ENCODE assay signal across 7 cellular contexts in genomic region chr3:13480340-13481318, GRCh38. TPM values are rescaled to one million over a fixed set of nuclear protein-coding genes. Genes with fewer than 3 reads are reported as not detected.
DNase-seq lines count a peak whose midpoint lies in the region; ATAC-seq and TF ChIP-seq lines count a peak whose summit lies in the region.

No MANE protein-coding gene starts in this region.

- no peaks in the 10 kb centered on the region for H3K36me3 ChIP-seq in neural progenitor cell

- TF ChIP-seq CTCF in fibroblast of the aortic adventitia (IDR thresholded peaks at IDR 0.05; ENCODE audit: insufficient read depth, low read length) (no peak), neural progenitor cell (IDR thresholded peaks at IDR 0.05) (no peak)

- H4K20me1 ChIP-seq in neural progenitor cell (ENCODE audit: low read depth): no peaks in the 10 kb centered on the region

- H3K27ac Mint-ChIP-seq in neural progenitor cell: peak overlapping the region; percentile 66

- no peak overlapping the region for H3K27ac ChIP-seq in neural progenitor cell

- DNase-seq in activated CD8-positive, alpha-beta memory T cell treated with anti-CD3 and anti-CD28 coated beads, Interleukin-2, amount 50 U/mL, for 48 hours: peak; percentile 67
- DNase-seq in fibroblast of the aortic adventitia (ENCODE audit: low read depth) (peak; percentile 13), neural progenitor cell (ENCODE audit: low spot score) (no peak), cortex of kidney (lab: John Stamatoyannopoulos, UW) (no peak)

- peaks cover 12% of the 10 kb centered on the region for H3K27me3 Mint-ChIP-seq in neural progenitor cell (ENCODE audit: insufficient read depth, low read depth)

- peak overlapping the region; percentile 83 for H3K4me2 ChIP-seq in neural progenitor cell

- peak overlapping the region; percentile 68 for H3K4me3 ChIP-seq in fibroblast of the aortic adventitia (ENCODE audit: low read depth, low read length)
- H3K4me3 ChIP-seq in neural progenitor cell: peak overlapping the region; percentile 64

- H2AFZ ChIP-seq in neural progenitor cell (replicated peaks): peak overlapping the region; percentile 77

- H3K4me3 Mint-ChIP-seq in neural progenitor cell: peak overlapping the region; percentile 90

- H3K27me3 ChIP-seq in neural progenitor cell: peaks cover 14% of the 10 kb centered on the region

- peaks cover 15% of the 10 kb centered on the region for H3K4me1 ChIP-seq in neural progenitor cell

- H3K9me3 Mint-ChIP-seq in neural progenitor cell: no peaks in the 10 kb centered on the region

- peaks cover 1% of the 10 kb centered on the region for H3K36me3 Mint-ChIP-seq in neural progenitor cell

- no peak overlapping the region for H3K9ac ChIP-seq in neural progenitor cell

- ATAC-seq in GM19035 (IDR thresholded peaks at IDR 0.05; ENCODE audit: unreplicated experiment) (peak; percentile 34), HG03159 (IDR thresholded peaks at IDR 0.05; ENCODE audit: unreplicated experiment) (peak; percentile 19), GM19324 (IDR thresholded peaks at IDR 0.05; ENCODE audit: low FRiP score, unreplicated experiment) (no peak)

- peaks cover 17% of the 10 kb centered on the region for H3F3A ChIP-seq in neural progenitor cell (ENCODE audit: low read depth)

- H3K9me3 ChIP-seq in neural progenitor cell (ENCODE audit: low read depth): no peaks in the 10 kb centered on the region

- H3K79me2 ChIP-seq in neural progenitor cell (ENCODE audit: low read depth): no peaks in the 10 kb centered on the region

- peaks cover 33% of the 10 kb centered on the region for H3K4me1 Mint-ChIP-seq in neural progenitor cell

RNA-seq across cellular contexts. Expression of gene HDAC11, which starts 0.5 kb away (rescaled TPM):
- total RNA-seq in fibroblast of the aortic adventitia (ENCODE audit: low replicate concordance) (3.9 and 5.2 TPM in 2 replicates), neural progenitor cell (ENCODE audit: low replicate concordance) (4.8 and 12.6 TPM in 2 replicates)

Comparison
In these comparisons a context has a peak if more than half of its experiments do, and no peak if none do; other contexts are left out.
1. DNase-seq: peak in activated CD8-positive, alpha-beta memory T cell treated with anti-CD3 and anti-CD28 coated beads, Interleukin-2, amount 50 U/mL, for 48 hours (single experiment) and fibroblast of the aortic adventitia (single experiment); none in neural progenitor cell (single experiment) and cortex of kidney (single experiment).